17 cellular contexts compared by ENCODE assay signal in genomic region chr6:165184192-165184979, GRCh38.
A peak's percentile ranks its signal among the peaks of the same experiment; 100 is the strongest.
DNase-seq lines count a peak whose midpoint lies in the region; ATAC-seq, FAIRE-seq and TF ChIP-seq lines count a peak whose summit lies in the region.
"Had no signal": no experiment of that assay in that cellular context is flagged by ENCODE, and none has a peak within 500 bp of the region (broad histone marks: within the 10 kb centered on the region; RNA-seq: fewer than 3 reads in every experiment).

No MANE protein-coding gene starts in this region.

- H3K36me3 ChIP-seq in kidney (ENCODE audit: control insufficient read depth in 1 of 2, insufficient read depth in 2 of 2, low read length in 2 of 2) = no peaks in the 10 kb centered on the region
- H3K36me3 ChIP-seq: spleen, transverse colon had no signal

- intact Hi-C loops in kidney (cut with DNase I) = no loop called here

- H3K27ac ChIP-seq in temporal lobe (ENCODE audit: low read depth, low read length) (peak overlapping the region; percentile 22), kidney (ENCODE audit: low read depth in 2 of 2, low read length in 2 of 2) (no peak overlapping the region)
- H3K27ac ChIP-seq: foreskin keratinocyte, spleen, transverse colon had no signal

- FAIRE-seq in kidney (lab: Jason Lieb, UNC) = no peak

- ATAC-seq in HG03432 (IDR thresholded peaks at IDR 0.05; ENCODE audit: unreplicated experiment) = no peak
- ATAC-seq: foreskin keratinocyte, natural killer cell had no signal

- peak; percentile 74 for DNase-seq in NCI-H82 (lab: John Stamatoyannopoulos, UW)
- no peak for DNase-seq in NCI-H82 treated with DMSO at 0.1 percent for 48 hours (lab: John Stamatoyannopoulos, UW; ENCODE audit: unreplicated experiment)
- DNase-seq in anterior cingulate cortex (lab: John Stamatoyannopoulos, UW) = peak in 43 of 58 donors; percentile 2 to 76 (median 31)
- DNase-seq in hippocampal formation (lab: John Stamatoyannopoulos, UW) = peak; percentile 25 to 47
- DNase-seq in kidney = no peak
- no peak for DNase-seq in NCI-H446 (lab: John Stamatoyannopoulos, UW)
- DNase-seq: 8988T, activated B cell treated with CpG ODN at 0.5 μM for 24 hours, foreskin keratinocyte, IMR-90, kidney glomerular epithelial cell, natural killer cell, NCI-H1694, spleen, transverse colon had no signal

- H3K4me1 ChIP-seq in kidney (ENCODE audit: control insufficient read depth in 1 of 2, insufficient read depth in 1 of 2, low read depth in 1 of 2, low read length in 2 of 2) = no peaks in the 10 kb centered on the region
- H3K4me1 ChIP-seq: foreskin keratinocyte, spleen, transverse colon had no signal

- no peak overlapping the region for H3K4me3 ChIP-seq in kidney (ENCODE audit: low read length in 2 of 2)
- H3K4me3 ChIP-seq: spleen, transverse colon had no signal

- TF ChIP-seq CTCF in kidney (IDR thresholded peaks at IDR 0.05; ENCODE audit: borderline replicate concordance, extremely low read depth, insufficient read depth) = no peak

- no peaks in the 10 kb centered on the region for H3K9me3 ChIP-seq in kidney (ENCODE audit: control insufficient read depth in 1 of 2, low read length in 2 of 2)
- H3K9me3 ChIP-seq: transverse colon had no signal

- no peak overlapping the region for H3K9ac ChIP-seq in kidney (ENCODE audit: low read length in 2 of 2)

Comparison
In these comparisons a context has a peak if more than half of its experiments do, and no peak if none do; other contexts are left out.
1. DNase-seq: peak in NCI-H82 (single experiment), anterior cingulate cortex (43 of 58) and hippocampal formation (2 of 2); none in NCI-H82 treated with DMSO at 0.1 percent for 48 hours (single experiment), kidney (single experiment) and NCI-H446 (0 of 2).